ENCODE assay signal across 32 cellular contexts in the genomic region with DNA sequence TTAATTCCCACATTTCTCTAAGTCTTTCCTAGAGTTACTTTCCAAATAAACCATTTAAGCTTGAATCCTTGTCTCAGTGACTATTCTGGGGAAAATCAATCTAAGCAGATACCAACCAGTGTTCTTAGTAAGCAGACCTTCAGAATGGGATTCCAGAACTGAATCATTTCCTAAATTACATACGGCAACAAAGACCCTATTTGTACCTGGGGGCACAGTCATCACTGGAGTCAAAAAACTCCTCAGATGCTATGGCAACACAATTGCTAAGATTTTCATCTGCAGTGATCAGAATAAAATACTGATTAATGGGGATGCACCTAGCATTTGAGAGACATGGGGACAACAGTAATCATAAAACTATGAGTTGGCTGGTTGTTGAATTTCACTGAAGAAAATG.
"Had no signal": no experiment of that assay in that cellular context is flagged by ENCODE, and none has a peak within 500 bp of the region (broad histone marks: within the 10 kb centered on the region; RNA-seq: fewer than 3 reads in every experiment).

No MANE protein-coding gene starts in this region.

- H3K9me3 ChIP-seq: ascending aorta, colonic mucosa had no signal

- H3K27me3 ChIP-seq: ascending aorta, cardiac muscle cell, colonic mucosa had no signal

- FAIRE-seq: bronchial epithelial cell had no signal

- ATAC-seq: activated CD4-positive, alpha-beta T cell treated with anti-CD3 and anti-CD28 coated beads for 36 hours; activated CD4-positive, CD25-positive, alpha-beta regulatory T cell treated with anti-CD3 and anti-CD28 coated beads, Interleukin-2, amount 50 U/mL, for 24 hours; activated CD8-positive, alpha-beta memory T cell treated with anti-CD3 and anti-CD28 coated beads, Interleukin-2, amount 10 ng/mL, durations not matched to agents 7 days and 5 days; activated CD8-positive, alpha-beta T cell treated with anti-CD3 and anti-CD28 coated beads, Interleukin-2, amount 10 ng/mL, durations not matched to agents 7 days and 5 days; activated naive CD8-positive, alpha-beta T cell treated with anti-CD3 and anti-CD28 coated beads, Interleukin-2, amount 50 U/mL, for 24 hours; WTC11 had no signal

- H3K27ac ChIP-seq: ascending aorta, cardiac muscle cell, colonic mucosa, WERI-Rb-1 had no signal

- DNase-seq: activated CD4-positive, alpha-beta memory T cell treated with anti-CD3 and anti-CD28 coated beads, Interleukin-2, amount 10 ng/mL, durations not matched to agents 7 days and 5 days; activated CD4-positive, alpha-beta T cell treated with anti-CD3 and anti-CD28 coated beads for 1 hour; activated CD4-positive, alpha-beta T cell treated with anti-CD3 and anti-CD28 coated beads for 36 hours; activated CD4-positive, alpha-beta T cell treated with anti-CD3 and anti-CD28 coated beads for 48 hours; activated CD4-positive, alpha-beta T cell treated with anti-CD3 and anti-CD28 coated beads, Interleukin-2, amount 10 ng/mL, durations not matched to agents 7 days and 5 days; activated CD4-positive, alpha-beta T cell treated with anti-CD3 and anti-CD28 coated beads, Interleukin-2, amount 50 U/mL, for 48 hours; activated CD4-positive, CD25-positive, alpha-beta regulatory T cell; activated CD8-positive, alpha-beta memory T cell treated with anti-CD3 and anti-CD28 coated beads for 24 hours; activated CD8-positive, alpha-beta memory T cell treated with anti-CD3 and anti-CD28 coated beads, Interleukin-2, amount 10 ng/mL, durations not matched to agents 7 days and 5 days; activated CD8-positive, alpha-beta memory T cell treated with anti-CD3 and anti-CD28 coated beads, Interleukin-2, amount 50 U/mL, for 48 hours; activated CD8-positive, alpha-beta T cell treated with anti-CD3 and anti-CD28 coated beads, Interleukin-2, amount 10 ng/mL, durations not matched to agents 7 days and 5 days; activated effector memory CD4-positive, alpha-beta T cell treated with Interleukin-2 at 50 U/mL for 16 hours; activated gamma-delta T cell; activated naive CD4-positive, alpha-beta T cell treated with anti-CD3 and anti-CD28 coated beads, Interleukin-2, amount 10 ng/mL, durations not matched to agents 7 days and 5 days; activated naive CD4-positive, alpha-beta T cell treated with Interleukin-2 at 50 U/mL for 16 hours; activated naive CD8-positive, alpha-beta T cell treated with anti-CD3 and anti-CD28 coated beads, Interleukin-2, amount 10 ng/mL, durations not matched to agents 7 days and 5 days; activated naive CD8-positive, alpha-beta T cell treated with anti-CD3 and anti-CD28 coated beads, Interleukin-2, amount 50 U/mL, for 24 hours; activated T-cell treated with anti-CD3 and anti-CD28 coated beads, Interleukin-2, amount 50 U/mL, for 24 hours; activated T-cell treated with anti-CD3 and anti-CD28 coated beads, Interleukin-2, amount 50 U/mL, for 48 hours; amygdala; anterior cingulate cortex; caudate nucleus; cerebellar nuclear complex; colonic mucosa; T-helper 2 cell; T-helper 9 cell; WERI-Rb-1 had no signal

- H3K36me3 ChIP-seq: cardiac muscle cell, colonic mucosa had no signal

- H3K4me1 ChIP-seq: ascending aorta, colonic mucosa had no signal

- H3K4me3 ChIP-seq: ascending aorta, cardiac muscle cell, colonic mucosa had no signal
